15 cellular contexts compared by ENCODE assay signal in genomic region chr22:46586531-46587011, GRCh38. TPM values are rescaled to one million over a fixed set of nuclear protein-coding genes. Genes with fewer than 3 reads are reported as not detected.
DNase-seq lines count a peak whose midpoint lies in the region; ATAC-seq, FAIRE-seq and TF ChIP-seq lines count a peak whose summit lies in the region.
"Had no signal": no experiment of that assay in that cellular context is flagged by ENCODE, and none has a peak within 500 bp of the region (broad histone marks: within the 10 kb centered on the region; RNA-seq: fewer than 3 reads in every experiment).

No MANE protein-coding gene starts in this region.

- DNase-seq in activated naive CD4-positive, alpha-beta T cell treated with anti-CD3 and anti-CD28 coated beads, Interleukin-2, amount 10 ng/mL, durations not matched to agents 7 days and 5 days, result no peak
- DNase-seq in activated naive CD4-positive, alpha-beta T cell treated with anti-CD3 and anti-CD28 coated beads, Interleukin-2, amount 50 U/mL, for 16 hours, result no peak
- DNase-seq in colonic mucosa, result peak; percentile 72
- peak; percentile 77 for DNase-seq in spleen
- DNase-seq in NCI-H2107 treated with DMSO at 0.1 percent for 48 hours (lab: John Stamatoyannopoulos, UW; ENCODE audit: unreplicated experiment), result no peak
- no peak for DNase-seq in H54 (ENCODE audit: insufficient read length, low spot score)
- DNase-seq: ACHN, mesendoderm, sigmoid colon, T-cell, uterus had no signal

- ATAC-seq in HG03135 (IDR thresholded peaks at IDR 0.05; ENCODE audit: unreplicated experiment) (peak; percentile 2), HG02970 (IDR thresholded peaks at IDR 0.05; ENCODE audit: low FRiP score, unreplicated experiment) (no peak)
- ATAC-seq: gastroesophageal sphincter had no signal

- TF ChIP-seq POLR2A in spleen (IDR thresholded peaks at IDR 0.05) (no peak), H54 (IDR thresholded peaks at IDR 0.05; ENCODE audit: low read depth, low read length) (no peak)

- no peaks in the 10 kb centered on the region for H3K27me3 ChIP-seq in colonic mucosa
- no peaks in the 10 kb centered on the region for H3K27me3 ChIP-seq in spleen (replicated peaks in 1 of 7)
- H3K27me3 ChIP-seq: gastroesophageal sphincter, sigmoid colon, uterus had no signal

- H3K4me1 ChIP-seq in colonic mucosa, result peaks cover 26% of the 10 kb centered on the region
- peaks cover 13 to 92% (median 52%) of the 10 kb centered on the region in 6 donors for H3K4me1 ChIP-seq in spleen
- H3K4me1 ChIP-seq: uterus had no signal

- peaks cover 2% of the 10 kb centered on the region for H3K36me3 Mint-ChIP-seq in activated naive CD4-positive, alpha-beta T cell treated with anti-CD3 and anti-CD28 coated beads, Interleukin-2, amount 10 ng/mL, durations not matched to agents 7 days and 5 days
- H3K36me3 Mint-ChIP-seq: T-cell had no signal

- WGBS in spleen, 5 donors, result 73 to 83% (median 79%) methylated on average over 5 to 12 of the region's 12 CpGs

- peak overlapping the region; percentile 92 for H3K27ac Mint-ChIP-seq in activated naive CD4-positive, alpha-beta T cell treated with anti-CD3 and anti-CD28 coated beads, Interleukin-2, amount 10 ng/mL, durations not matched to agents 7 days and 5 days

- peaks cover 70% of the 10 kb centered on the region for H3K4me1 Mint-ChIP-seq in activated naive CD4-positive, alpha-beta T cell treated with anti-CD3 and anti-CD28 coated beads, Interleukin-2, amount 10 ng/mL, durations not matched to agents 7 days and 5 days

- intact Hi-C loops in colonic mucosa (cut with DNase I) (no loop called here), spleen (cut with DNase I; ENCODE audit: low total_unique reads) (no loop called here)

- H3K27me3 Mint-ChIP-seq in activated naive CD4-positive, alpha-beta T cell treated with anti-CD3 and anti-CD28 coated beads, Interleukin-2, amount 10 ng/mL, durations not matched to agents 7 days and 5 days, result no peaks in the 10 kb centered on the region
- H3K27me3 Mint-ChIP-seq: T-cell had no signal

- H3K27ac ChIP-seq in colonic mucosa (peak overlapping the region; percentile 34), spleen (peak overlapping the region in 5 of 8 donors; percentile 76 to 91 (median 80))
- H3K27ac ChIP-seq: gastroesophageal sphincter, sigmoid colon, uterus had no signal

- FAIRE-seq in H54 (lab: Jason Lieb, UNC), result no peak

- no peak for TF ChIP-seq CTCF in colonic mucosa (IDR thresholded peaks at IDR 0.05)
- no peak for TF ChIP-seq CTCF in spleen (IDR thresholded peaks at IDR 0.05 in 8 of 11, conservative IDR thresholded peaks at IDR 0.05 in 3 of 11)

- H3K4me3 ChIP-seq in colonic mucosa (no peak overlapping the region), spleen (peak overlapping the region in 1 of 8 donors; percentile 61)
- H3K4me3 ChIP-seq: gastroesophageal sphincter, sigmoid colon, uterus had no signal

- H3K4me3 Mint-ChIP-seq in activated naive CD4-positive, alpha-beta T cell treated with anti-CD3 and anti-CD28 coated beads, Interleukin-2, amount 10 ng/mL, durations not matched to agents 7 days and 5 days, result peak overlapping the region; percentile 72

- H3K36me3 ChIP-seq in colonic mucosa, result no peaks in the 10 kb centered on the region
- no peaks in the 10 kb centered on the region for H3K36me3 ChIP-seq in spleen
- H3K36me3 ChIP-seq: gastroesophageal sphincter, sigmoid colon, uterus had no signal

- no peaks in the 10 kb centered on the region for H3K9me3 Mint-ChIP-seq in activated naive CD4-positive, alpha-beta T cell treated with anti-CD3 and anti-CD28 coated beads, Interleukin-2, amount 10 ng/mL, durations not matched to agents 7 days and 5 days
- H3K9me3 Mint-ChIP-seq: T-cell had no signal

- no peaks in the 10 kb centered on the region for H3K9me3 ChIP-seq in colonic mucosa
- no peaks in the 10 kb centered on the region for H3K9me3 ChIP-seq in spleen
- H3K9me3 ChIP-seq: Caco-2, gastroesophageal sphincter, sigmoid colon, uterus had no signal

- peak overlapping the region; percentile 12 to 63 for H3K9ac ChIP-seq in colonic mucosa (ENCODE audit: low read depth in 2 of 2, low read length in 2 of 2)

- CTCF ChIA-PET in activated naive CD4-positive, alpha-beta T cell treated with anti-CD3 and anti-CD28 coated beads, Interleukin-2, amount 10 ng/mL, durations not matched to agents 7 days and 5 days (lab: Charles Lee), result no interaction called here

RNA-seq across cellular contexts. Expression of gene GRAMD4, which starts 33.6 kb away (rescaled TPM):
- 100 to 1,000 TPM; 118 to 141 TPM for total RNA-seq in colonic mucosa
- total RNA-seq in spleen, result 10 to 100 TPM; 20.8 to 46.1 (median 33.1) TPM
- 10 to 100 TPM; 16.0 to 26.3 (median 21.5) TPM for polyA plus RNA-seq in spleen

RNA-seq across cellular contexts. Expression of gene CELSR1, which starts 49.2 kb away (rescaled TPM):
- total RNA-seq in colonic mucosa (1 to 10 TPM; 2.7 to 7.8 TPM), spleen (10 to 100 TPM in 2 of 7 donors, 1 to 10 TPM in 5; 4.3 to 12.7 (median 8.0) TPM)
- 10 to 100 TPM in 2 of 3 donors, 1 to 10 TPM in 1; 8.2 to 13.1 (median 11.4) TPM for polyA plus RNA-seq in spleen

Comparison
In these comparisons a context has a peak if more than half of its experiments do, and no peak if none do; other contexts are left out.
1. DNase-seq: peak in colonic mucosa (single experiment) and spleen (single experiment); none in activated naive CD4-positive, alpha-beta T cell treated with anti-CD3 and anti-CD28 coated beads, Interleukin-2, amount 10 ng/mL, durations not matched to agents 7 days and 5 days (single experiment), activated naive CD4-positive, alpha-beta T cell treated with anti-CD3 and anti-CD28 coated beads, Interleukin-2, amount 50 U/mL, for 16 hours (single experiment), NCI-H2107 treated with DMSO at 0.1 percent for 48 hours (single experiment) and H54 (single experiment).